ENCODE assay signal across 1 cellular context in the genomic region with DNA sequence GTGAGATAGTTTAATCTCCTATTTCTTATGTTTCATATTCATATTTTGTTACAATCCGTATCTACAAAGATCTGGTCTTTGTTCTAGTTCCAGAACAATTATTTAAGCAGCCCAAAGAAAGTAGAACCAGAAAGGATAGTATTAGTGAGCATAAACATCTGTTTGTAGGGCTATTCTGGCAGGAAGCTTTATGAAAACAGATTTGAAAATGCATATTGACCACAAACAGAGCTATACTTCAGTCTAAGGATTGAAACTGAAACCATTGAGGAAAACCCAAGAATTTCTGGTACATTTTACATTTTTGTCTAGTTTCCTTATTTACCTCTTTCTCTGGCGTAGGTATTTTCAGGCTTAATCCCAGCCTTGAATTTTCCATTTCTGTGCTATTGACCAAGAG.
TF ChIP-seq lines count a peak whose summit lies in the region.

No MANE protein-coding gene starts in this region.

TF ChIP-seq in WTC11, 78 proteins besides CTCF, POLR2A, EP300 and RAD21 (continued from another document):
- TF ChIP-seq AR (CRISPR knock-in tag; IDR thresholded peaks at IDR 0.05) (no peak), E2F5 (CRISPR knock-in tag; IDR thresholded peaks at IDR 0.05) (no peak), ELF4 (CRISPR knock-in tag; IDR thresholded peaks at IDR 0.05; ENCODE audit: low read depth) (no peak), RORB (CRISPR knock-in tag; IDR thresholded peaks at IDR 0.05) (no peak), USF1 (CRISPR knock-in tag; IDR thresholded peaks at IDR 0.05) (no peak), JUN (CRISPR knock-in tag; IDR thresholded peaks at IDR 0.05) (no peak), ZSCAN18 (CRISPR knock-in tag; IDR thresholded peaks at IDR 0.05) (no peak), ETV6 (CRISPR knock-in tag; IDR thresholded peaks at IDR 0.05) (no peak)
- TF ChIP-seq, protein P1, sequence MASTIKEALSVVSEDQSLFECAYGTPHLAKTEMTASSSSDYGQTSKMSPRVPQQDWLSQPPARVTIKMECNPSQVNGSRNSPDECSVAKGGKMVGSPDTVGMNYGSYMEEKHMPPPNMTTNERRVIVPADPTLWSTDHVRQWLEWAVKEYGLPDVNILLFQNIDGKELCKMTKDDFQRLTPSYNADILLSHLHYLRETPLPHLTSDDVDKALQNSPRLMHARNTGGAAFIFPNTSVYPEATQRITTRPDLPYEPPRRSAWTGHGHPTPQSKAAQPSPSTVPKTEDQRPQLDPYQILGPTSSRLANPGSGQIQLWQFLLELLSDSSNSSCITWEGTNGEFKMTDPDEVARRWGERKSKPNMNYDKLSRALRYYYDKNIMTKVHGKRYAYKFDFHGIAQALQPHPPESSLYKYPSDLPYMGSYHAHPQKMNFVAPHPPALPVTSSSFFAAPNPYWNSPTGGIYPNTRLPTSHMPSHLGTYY (CRISPR knock-in tag; IDR thresholded peaks at IDR 0.05): no peak
- TF ChIP-seq, protein P2, sequence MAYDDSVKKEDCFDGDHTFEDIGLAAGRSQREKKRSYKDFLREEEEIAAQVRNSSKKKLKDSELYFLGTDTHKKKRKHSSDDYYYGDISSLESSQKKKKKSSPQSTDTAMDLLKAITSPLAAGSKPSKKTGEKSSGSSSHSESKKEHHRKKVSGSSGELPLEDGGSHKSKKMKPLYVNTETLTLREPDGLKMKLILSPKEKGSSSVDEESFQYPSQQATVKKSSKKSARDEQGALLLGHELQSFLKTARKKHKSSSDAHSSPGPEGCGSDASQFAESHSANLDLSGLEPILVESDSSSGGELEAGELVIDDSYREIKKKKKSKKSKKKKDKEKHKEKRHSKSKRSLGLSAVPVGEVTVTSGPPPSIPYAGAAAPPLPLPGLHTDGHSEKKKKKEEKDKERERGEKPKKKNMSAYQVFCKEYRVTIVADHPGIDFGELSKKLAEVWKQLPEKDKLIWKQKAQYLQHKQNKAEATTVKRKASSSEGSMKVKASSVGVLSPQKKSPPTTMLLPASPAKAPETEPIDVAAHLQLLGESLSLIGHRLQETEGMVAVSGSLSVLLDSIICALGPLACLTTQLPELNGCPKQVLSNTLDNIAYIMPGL (CRISPR knock-in tag; IDR thresholded peaks at IDR 0.05): no peak
TF ChIP-seq in WTC11: peak in this region for 0.
